In genomic region chr10:129398861-129399260, GRCh38 we compare ENCODE assay signal across 24 cellular contexts.
DNase-seq lines count a peak whose midpoint lies in the region; ATAC-seq, FAIRE-seq and TF ChIP-seq lines count a peak whose summit lies in the region.
"Had no signal": no experiment of that assay in that cellular context is flagged by ENCODE, and none has a peak within 500 bp of the region (broad histone marks: within the 10 kb centered on the region; RNA-seq: fewer than 3 reads in every experiment).

No MANE protein-coding gene starts in this region.

- no peak for TF ChIP-seq CTCF in right atrium auricular region (IDR thresholded peaks at IDR 0.05)
- no peak for TF ChIP-seq CTCF in ovary (IDR thresholded peaks at IDR 0.05)
- no peak for TF ChIP-seq CTCF in coronary artery (IDR thresholded peaks at IDR 0.05)

- peak; percentile 64 for FAIRE-seq in endometrium (lab: Jason Lieb, UNC)
- FAIRE-seq: A549, D721Med, G401.6, GM12892, H1 had no signal

- TF ChIP-seq POLR2A in ovary (IDR thresholded peaks at IDR 0.05) = no peak

- no peaks in the 10 kb centered on the region for H3K27me3 ChIP-seq in right atrium auricular region
- no peaks in the 10 kb centered on the region for H3K27me3 ChIP-seq in ovary
- H3K27me3 ChIP-seq: BE2C; BLaER1 treated with 17β-estradiol and CSF1 and Interleukin-3, amounts not matched to agents 10 nM and 100 nM had no signal

- ATAC-seq in Right ventricle myocardium inferior = no peak
- ATAC-seq: A549 had no signal

- H3K9me3 ChIP-seq in right atrium auricular region (no peaks in the 10 kb centered on the region), ovary (no peaks in the 10 kb centered on the region)
- H3K9me3 ChIP-seq: A549, BE2C had no signal

- intact Hi-C loops in Right ventricle myocardium inferior (cut with DNase I) (no loop called here), ovary (cut with DNase I) (no loop called here)

- H3K4me3 ChIP-seq in right atrium auricular region = no peak overlapping the region
- H3K4me3 ChIP-seq in ovary = no peak overlapping the region
- no peak overlapping the region for H3K4me3 ChIP-seq in coronary artery
- H3K4me3 ChIP-seq: A549; BLaER1 treated with 17β-estradiol and CSF1 and Interleukin-3, amounts not matched to agents 10 nM and 100 nM; GM23248 had no signal

- H3K36me3 ChIP-seq in right atrium auricular region (no peaks in the 10 kb centered on the region), ovary (no peaks in the 10 kb centered on the region)
- H3K36me3 ChIP-seq: BE2C; BLaER1 treated with 17β-estradiol and CSF1 and Interleukin-3, amounts not matched to agents 10 nM and 100 nM had no signal

- no peak for TF ChIP-seq EP300 in ovary (IDR thresholded peaks at IDR 0.05)

- H3K27ac ChIP-seq in right atrium auricular region = no peak overlapping the region
- no peak overlapping the region for H3K27ac ChIP-seq in ovary
- no peak overlapping the region for H3K27ac ChIP-seq in coronary artery
- H3K27ac ChIP-seq: A549; BLaER1 treated with 17β-estradiol and CSF1 and Interleukin-3, amounts not matched to agents 10 nM and 100 nM; GM23248 had no signal

- 8 to 33% (median 14%) methylated on average over 1 of the region's 1 CpG for WGBS in ovary, 3 donors

- H3K4me1 ChIP-seq in right atrium auricular region (no peaks in the 10 kb centered on the region), ovary (ENCODE audit: insufficient read depth) (peaks cover 12% of the 10 kb centered on the region)
- H3K4me1 ChIP-seq: A549; BE2C; BLaER1 treated with 17β-estradiol and CSF1 and Interleukin-3, amounts not matched to agents 10 nM and 100 nM had no signal

- DNase-seq in NCI-H1694 treated with DMSO at 0.1 percent for 48 hours (lab: John Stamatoyannopoulos, UW) (peak; percentile 19), NCI-H1694 (lab: John Stamatoyannopoulos, UW) (no peak), right atrium auricular region (ENCODE audit: low spot score) (peak; percentile 36), Right ventricle myocardium inferior (ENCODE audit: missing footprints) (no peak), ovary (no peak), coronary artery (ENCODE audit: low spot score) (no peak)
- DNase-seq: 8988T; ACHN; AML-193; BE2C; CD4-positive, alpha-beta T cell; CD8-positive, alpha-beta memory T cell; DMS153; DND-41; GM23248; H7; HCEC 1CT had no signal

Comparison
In these comparisons a context has a peak if more than half of its experiments do, and no peak if none do; other contexts are left out.
1. DNase-seq: peak in NCI-H1694 treated with DMSO at 0.1 percent for 48 hours (single experiment) and right atrium auricular region (single experiment); none in NCI-H1694 (single experiment), Right ventricle myocardium inferior (single experiment), ovary (0 of 5) and coronary artery (single experiment).